ENCODE assay signal across 8 cellular contexts in genomic region chr4:1899149-1900086, GRCh38. TPM values are rescaled to one million over a fixed set of nuclear protein-coding genes. Genes with fewer than 3 reads are reported as not detected.
DNase-seq lines count a peak whose midpoint lies in the region; ATAC-seq, FAIRE-seq and TF ChIP-seq lines count a peak whose summit lies in the region.

No MANE protein-coding gene starts in this region.

- H3K4me1 ChIP-seq in A673 (ENCODE audit: insufficient read depth, low read length, poor library complexity, severe bottlenecking) (no peaks in the 10 kb centered on the region), colonic mucosa (no peaks in the 10 kb centered on the region), liver (ENCODE audit: control insufficient read depth in 4 of 4, insufficient read depth in 4 of 4, low read length in 3 of 4) (no peaks in the 10 kb centered on the region)

- TF ChIP-seq RAD21 in liver (IDR thresholded peaks at IDR 0.05), result peak; percentile 97 to 98

- CTCF ChIA-PET in A673 (lab: Charles Lee), result interaction anchor here (0.5 to 1.3 kb wide), 2 partner anchors 11 to 148 kb away, joined by 3 read pairs; no protein-coding TSS in a partner anchor

- peak; percentile 67 for ATAC-seq in HG03196 (IDR thresholded peaks at IDR 0.05; ENCODE audit: unreplicated experiment)

- intact Hi-C loops in A673 (cut with micrococcal nuclease; ENCODE audit: unreplicated experiment) (loop anchor here (5.0 kb wide), 2 partner anchors 87 to 152 kb away; no protein-coding TSS in a partner anchor), colonic mucosa (cut with DNase I) (loop anchor here (5.0 to 10.0 kb wide), 3 partner anchors 45 to 152 kb away; partner anchors contain the start of gene LETM1)

- no peak overlapping the region for H3K9ac ChIP-seq in colonic mucosa (ENCODE audit: low read depth in 2 of 2, low read length in 2 of 2)
- no peak overlapping the region for H3K9ac ChIP-seq in liver (ENCODE audit: low read depth in 1 of 2, low read length in 2 of 2)

- TF ChIP-seq CTCF in A673 (conservative IDR thresholded peaks at IDR 0.05; ENCODE audit: low read depth, low read length) (peak; percentile 85), colonic mucosa (IDR thresholded peaks at IDR 0.05) (peak; percentile 83), liver (IDR thresholded peaks at IDR 0.05; ENCODE audit: low read depth, low read length, missing input control) (peak; percentile 88)

- peak; percentile 88 for FAIRE-seq in GM18507 (lab: Jason Lieb, UNC)

- H3K9me3 ChIP-seq in A673 (ENCODE audit: low read depth, low read length, poor library complexity, severe bottlenecking) (no peaks in the 10 kb centered on the region), colonic mucosa (no peaks in the 10 kb centered on the region), liver (ENCODE audit: control insufficient read depth in 4 of 4, low read length in 3 of 4) (no peaks in the 10 kb centered on the region)

- H3K36me3 ChIP-seq in A673 (ENCODE audit: insufficient read depth, low read length, poor library complexity, severe bottlenecking) (peaks cover 42% of the 10 kb centered on the region), colonic mucosa (peaks cover 8% of the 10 kb centered on the region), liver (ENCODE audit: control insufficient read depth in 4 of 4, insufficient read depth in 3 of 4, low read depth in 1 of 4, low read length in 3 of 4) (peaks cover 0 to 19% (median 8%) of the 10 kb centered on the region in 4 donors)

- H3K27me3 ChIP-seq in A673 (replicated peaks; ENCODE audit: insufficient read depth, low read depth, low read length, poor library complexity) (no peaks in the 10 kb centered on the region), colonic mucosa (no peaks in the 10 kb centered on the region), liver (ENCODE audit: control insufficient read depth in 4 of 4, insufficient read depth in 4 of 4, low read length in 3 of 4) (no peaks in the 10 kb centered on the region)

- 22% methylated on average over 15 of the region's 15 CpGs for WGBS in liver

- H3K27ac ChIP-seq in A673 (ENCODE audit: low read depth, low read length, poor library complexity, severe bottlenecking), result no peak overlapping the region
- H3K27ac ChIP-seq in colonic mucosa, result no peak overlapping the region
- H3K27ac ChIP-seq in liver (ENCODE audit: low read depth in 1 of 2, low read length in 2 of 2), result no peak overlapping the region

- H3K4me3 ChIP-seq in A673 (ENCODE audit: low read depth, low read length, poor library complexity, severe bottlenecking) (no peak overlapping the region), colonic mucosa (no peak overlapping the region), liver (ENCODE audit: low read depth in 1 of 3, low read length in 3 of 3) (no peak overlapping the region)

- DNase-seq in A673 (ENCODE audit: low spot score), result peak; percentile 81
- peak; percentile 65 for DNase-seq in GM18507 (ENCODE audit: extremely low spot score, insufficient read length, low read depth)
- peak; percentile 76 for DNase-seq in NCI-H460 (ENCODE audit: extremely low read depth, low read depth)
- DNase-seq in activated CD4-positive, alpha-beta T cell treated with anti-CD3 and anti-CD28 coated beads for 48 hours, result peak; percentile 80
- DNase-seq in colonic mucosa, result peak; percentile 73
- DNase-seq in stimulated activated CD4-positive, alpha-beta T cell treated with anti-CD3 and anti-CD28 coated beads, TNF-alpha, amount 100 ng/mL, for 1 hour (ENCODE audit: low read depth in 3 of 3, low spot score in 1 of 3), result peak; percentile 48 to 54 (median 50)

- no TSS peak for BruUV-seq in A673 (replicated peaks; lab: Mats Ljungman, UMichigan)

- POLR2A ChIA-PET in A673 (lab: Charles Lee; ENCODE audit: low non-redundant PET), result no interaction called here

TF ChIP-seq in liver, 16 proteins besides CTCF, POLR2A, EP300 and RAD21:
- TF ChIP-seq HNF4A (conservative IDR thresholded peaks at IDR 0.05), result no peak
- no peak for TF ChIP-seq GABPA (IDR thresholded peaks at IDR 0.05 in 1 of 2, conservative IDR thresholded peaks at IDR 0.05 in 1 of 2)
- no peak for TF ChIP-seq YY1 (IDR thresholded peaks at IDR 0.05)
- no peak for TF ChIP-seq EGR1 (IDR thresholded peaks at IDR 0.05; ENCODE audit: low read depth in 2 of 2)
- TF ChIP-seq HNF4G (IDR thresholded peaks at IDR 0.05), result no peak
- peak; percentile 43 for TF ChIP-seq NR2F2 (IDR thresholded peaks at IDR 0.05)
- TF ChIP-seq ZBTB33 (IDR thresholded peaks at IDR 0.05), result no peak
- no peak for TF ChIP-seq JUND (IDR thresholded peaks at IDR 0.05)
- no peak for TF ChIP-seq SP1 (IDR thresholded peaks at IDR 0.05)
- peak in 1 of 2 donors; percentile 44 for TF ChIP-seq RXRA (IDR thresholded peaks at IDR 0.05)
- no peak for TF ChIP-seq REST (IDR thresholded peaks at IDR 0.05)
- no peak for TF ChIP-seq MAX (IDR thresholded peaks at IDR 0.05)
- TF ChIP-seq TAF1 (conservative IDR thresholded peaks at IDR 0.05), result no peak

RNA-seq across cellular contexts. Expression of gene NSD2, which starts 28.2 kb away (rescaled TPM):
- total RNA-seq in A673 (2021), result 227 and 231 TPM in 2 replicates
- 45.4 and 50.6 TPM in 2 replicates for total RNA-seq in NCI-H460 (2014; rRNA removed; shearing (Covaris generic))
- 54.9 and 67.6 TPM in 2 replicates for polyA plus RNA-seq in NCI-H460 (2014; cell fraction: nucleus; rRNA removed)
- total RNA-seq in colonic mucosa, result 100 to 1,000 TPM in 1 of 2 donors, 10 to 100 TPM in 1; 80.1 to 176 TPM
- total RNA-seq in liver, result 10 to 100 TPM; 17.2 to 71.5 TPM
- polyA plus RNA-seq in liver, result 1 to 10 TPM; 5.1 to 5.9 TPM

RNA-seq across cellular contexts. Expression of gene LETM1, which starts 43.5 kb away (rescaled TPM):
- total RNA-seq in A673 (2021), result 102 TPM in 2 replicates
- total RNA-seq in NCI-H460 (2014; rRNA removed; shearing (Covaris generic)), result 48.9 and 53.9 TPM in 2 replicates
- 109 and 162 TPM in 2 replicates for polyA plus RNA-seq in NCI-H460 (2014; cell fraction: nucleus; rRNA removed)
- 100 to 1,000 TPM in 1 of 2 donors, 10 to 100 TPM in 1; 76.2 to 139 TPM for total RNA-seq in colonic mucosa
- 10 to 100 TPM; 31.0 to 46.9 TPM for total RNA-seq in liver
- polyA plus RNA-seq in liver, result 10 to 100 TPM; 12.2 to 17.3 TPM
